Comparison of ENCODE assay signal across 1 cellular context in genomic region chr2:69195706-69196105, GRCh38.
TF ChIP-seq lines count a peak whose summit lies in the region.

No MANE protein-coding gene starts in this region.

TF ChIP-seq in IMR-90, 13 proteins besides CTCF, POLR2A, EP300 and RAD21 (continued from another document):
- TF ChIP-seq ELK1 (IDR thresholded peaks at IDR 0.05; ENCODE audit: borderline replicate concordance, low read depth, low read length) (no peak), MAZ (IDR thresholded peaks at IDR 0.05; ENCODE audit: borderline replicate concordance, low read depth, low read length) (no peak), CEBPB (IDR thresholded peaks at IDR 0.05; ENCODE audit: low read depth, low read length) (no peak), FOS (IDR thresholded peaks at IDR 0.05; ENCODE audit: low read depth, low read length) (no peak), MAFK (IDR thresholded peaks at IDR 0.05; ENCODE audit: low read depth, low read length) (no peak), USF2 (IDR thresholded peaks at IDR 0.05; ENCODE audit: low read depth, low read length) (no peak), RFX5 (IDR thresholded peaks at IDR 0.05; ENCODE audit: low read depth, low read length) (no peak), NFE2L2 (IDR thresholded peaks at IDR 0.05; ENCODE audit: low read depth, low read length) (no peak), CHD1 (IDR thresholded peaks at IDR 0.05; ENCODE audit: low read depth, low read length) (no peak), BHLHE40 (IDR thresholded peaks at IDR 0.05; ENCODE audit: low read depth, low read length) (no peak), SMC3 (IDR thresholded peaks at IDR 0.05; ENCODE audit: low read depth, low read length) (no peak), MXI1 (IDR thresholded peaks at IDR 0.05; ENCODE audit: borderline replicate concordance, low read depth, low read length) (no peak)
